ENCODE assay signal across 29 cellular contexts in genomic region chr3:40756500-40756899, GRCh38.
"Had no signal": no experiment of that assay in that cellular context is flagged by ENCODE, and none has a peak within 500 bp of the region (broad histone marks: within the 10 kb centered on the region; RNA-seq: fewer than 3 reads in every experiment).

No MANE protein-coding gene starts in this region.

- H3K36me3 ChIP-seq: colonic mucosa, esophagus muscularis mucosa, esophagus squamous epithelium, gastrocnemius medialis, gastroesophageal sphincter, heart left ventricle, heart right ventricle had no signal

- H3K4me3 ChIP-seq: colonic mucosa, coronary artery, dorsolateral prefrontal cortex, esophagus muscularis mucosa, esophagus squamous epithelium, gastrocnemius medialis, gastroesophageal sphincter, heart left ventricle, heart right ventricle, hepatocyte had no signal

- H3K9me3 ChIP-seq: colonic mucosa, esophagus muscularis mucosa, esophagus squamous epithelium, gastrocnemius medialis, gastroesophageal sphincter, heart left ventricle, heart right ventricle had no signal

- H3K27me3 ChIP-seq: colonic mucosa, dorsolateral prefrontal cortex, esophagus muscularis mucosa, esophagus squamous epithelium, gastrocnemius medialis, gastroesophageal sphincter, heart left ventricle, heart right ventricle, hepatocyte had no signal

- H3K4me1 ChIP-seq: colonic mucosa, esophagus muscularis mucosa, foreskin keratinocyte, gastrocnemius medialis, gastroesophageal sphincter, heart left ventricle, heart right ventricle had no signal

- H3K4me2 ChIP-seq: hepatocyte had no signal

- H3K79me2 ChIP-seq: hepatocyte had no signal

- H3K4me3 Mint-ChIP-seq: effector memory CD8-positive, alpha-beta T cell; endodermal cell had no signal

- H3K27ac ChIP-seq: colonic mucosa, coronary artery, epithelial cell of prostate, esophagus muscularis mucosa, esophagus squamous epithelium, foreskin keratinocyte, gastrocnemius medialis, gastroesophageal sphincter, heart left ventricle, heart right ventricle, hepatocyte had no signal

- H3K27ac Mint-ChIP-seq: endodermal cell had no signal

- DNase-seq: colonic mucosa; cortex of kidney; dermis blood vessel endothelial cell; dorsolateral prefrontal cortex; effector CD4-positive, alpha-beta T cell; effector CD8-positive, alpha-beta T cell; effector memory CD4-positive, alpha-beta T cell; effector memory CD8-positive, alpha-beta T cell; endodermal cell; erythroblast; esophagus squamous epithelium; foreskin fibroblast; foreskin keratinocyte; foreskin melanocyte; gastrocnemius medialis; glutamatergic neuron; head of caudate nucleus; heart left ventricle; heart right ventricle had no signal

- FAIRE-seq: colon, endometrium, endothelial cell of umbilical vein, frontal cortex had no signal

- H3K4me1 Mint-ChIP-seq: endodermal cell had no signal

- ATAC-seq: effector memory CD8-positive, alpha-beta T cell; esophagus mucosa; foreskin keratinocyte; gastrocnemius medialis; gastroesophageal sphincter; heart left ventricle; heart right ventricle had no signal

- H2AFZ ChIP-seq: hepatocyte had no signal
